In genomic region chr6:113433506-113433991, GRCh38 we compare ENCODE assay signal across 9 cellular contexts.
DNase-seq lines count a peak whose midpoint lies in the region; ATAC-seq and TF ChIP-seq lines count a peak whose summit lies in the region.
"Had no signal": no experiment of that assay in that cellular context is flagged by ENCODE, and none has a peak within 500 bp of the region (broad histone marks: within the 10 kb centered on the region; RNA-seq: fewer than 3 reads in every experiment).

No MANE protein-coding gene starts in this region.

- intact Hi-C loops in lower lobe of right lung (cut with DNase I) = no loop called here

- peak overlapping the region; percentile 10 for H3K27ac ChIP-seq in lower lobe of right lung

- H3K9me3 ChIP-seq in lower lobe of right lung = no peaks in the 10 kb centered on the region

- no peaks in the 10 kb centered on the region for H3K27me3 ChIP-seq in lower lobe of right lung (ENCODE audit: low read depth)

- no peaks in the 10 kb centered on the region for H3K36me3 ChIP-seq in lower lobe of right lung

- TF ChIP-seq CTCF in cardiac fibroblast (IDR thresholded peaks at IDR 0.05; ENCODE audit: low read depth, low read length) = no peak
- no peak for TF ChIP-seq CTCF in lower lobe of right lung (IDR thresholded peaks at IDR 0.05)

- H3K4me3 ChIP-seq in cardiac fibroblast (replicated peaks in 1 of 2; ENCODE audit: low read depth in 2 of 2, low read length in 2 of 2) = no peak overlapping the region
- no peak overlapping the region for H3K4me3 ChIP-seq in lower lobe of right lung

- DNase-seq in Kasumi-1 (lab: John Stamatoyannopoulos, UW) (peak; percentile 69 to 75), cardiac fibroblast (ENCODE audit: low read depth in 2 of 2) (peak; percentile 87 to 91), lower lobe of right lung (peak; percentile 59), ureter (ENCODE audit: low spot score) (peak; percentile 79), foreskin melanocyte (no peak), iPS-NIHi11 (ENCODE audit: low spot score) (no peak)
- DNase-seq: activated CD4-positive, alpha-beta memory T cell treated with anti-CD3 and anti-CD28 coated beads for 36 hours; effector memory CD4-positive, alpha-beta T cell had no signal

- H3K4me1 ChIP-seq in lower lobe of right lung = peaks cover 21% of the 10 kb centered on the region

- ATAC-seq in lower lobe of right lung = peak; percentile 69 to 93
- ATAC-seq in HG03135 (IDR thresholded peaks at IDR 0.05; ENCODE audit: unreplicated experiment) = no peak

Comparison
In these comparisons a context has a peak if more than half of its experiments do, and no peak if none do; other contexts are left out.
1. DNase-seq: peak in Kasumi-1 (2 of 2), cardiac fibroblast (2 of 2), lower lobe of right lung (single experiment) and ureter (single experiment); none in foreskin melanocyte (single experiment) and iPS-NIHi11 (single experiment).